16 cellular contexts compared by ENCODE assay signal in genomic region chr10:17101910-17102266, GRCh38.
"Had no signal": no experiment of that assay in that cellular context is flagged by ENCODE, and none has a peak within 500 bp of the region (broad histone marks: within the 10 kb centered on the region; RNA-seq: fewer than 3 reads in every experiment).

No MANE protein-coding gene starts in this region.

- H3K4me1 ChIP-seq: transverse colon had no signal

- H3K9me3 Mint-ChIP-seq: activated CD4-positive, alpha-beta memory T cell treated with anti-CD3 and anti-CD28 coated beads for 36 hours; activated naive CD4-positive, alpha-beta T cell treated with anti-CD3 and anti-CD28 coated beads, Interleukin-2, amount 50 U/mL, for 72 hours; stimulated activated effector memory CD8-positive, alpha-beta T cell treated with anti-CD3 and anti-CD28 coated beads, Interleukin-12 subunit alpha, Interleukin-12 subunit beta, amount 100 ng/mL, for 72 hours; T-cell had no signal

- H3K27me3 Mint-ChIP-seq: activated CD4-positive, alpha-beta memory T cell treated with anti-CD3 and anti-CD28 coated beads for 36 hours; T-cell had no signal

- H3K4me3 ChIP-seq: skin epidermis, transverse colon had no signal

- DNase-seq: activated CD4-positive, alpha-beta memory T cell treated with anti-CD3 and anti-CD28 coated beads for 36 hours; activated CD4-positive, alpha-beta T cell treated with anti-CD3 and anti-CD28 coated beads for 1 hour; activated effector memory CD4-positive, alpha-beta T cell treated with anti-CD3 and anti-CD28 coated beads, Interleukin-2, amount 50 U/mL, for 16 hours; activated T-cell treated with anti-CD3 and anti-CD28 coated beads, Interleukin-2, amount 50 U/mL, for 4 hours; amygdala; foreskin melanocyte; hippocampal formation; mesenchymal stem cell; nephron progenitor cell; retina; T-cell; T1000; transverse colon had no signal

- H3K36me3 Mint-ChIP-seq: activated naive CD4-positive, alpha-beta T cell treated with anti-CD3 and anti-CD28 coated beads, Interleukin-2, amount 50 U/mL, for 72 hours; stimulated activated effector memory CD8-positive, alpha-beta T cell treated with anti-CD3 and anti-CD28 coated beads, Interleukin-12 subunit alpha, Interleukin-12 subunit beta, amount 100 ng/mL, for 72 hours had no signal

- H3K4me1 Mint-ChIP-seq: nephron progenitor cell; stimulated activated effector memory CD8-positive, alpha-beta T cell treated with anti-CD3 and anti-CD28 coated beads, Interleukin-12 subunit alpha, Interleukin-12 subunit beta, amount 100 ng/mL, for 72 hours; T-cell had no signal

- H3K36me3 ChIP-seq: transverse colon had no signal

- H3K27me3 ChIP-seq: transverse colon had no signal

- H3K27ac Mint-ChIP-seq: activated CD4-positive, alpha-beta memory T cell treated with anti-CD3 and anti-CD28 coated beads for 36 hours; activated naive CD4-positive, alpha-beta T cell treated with anti-CD3 and anti-CD28 coated beads, Interleukin-2, amount 50 U/mL, for 72 hours; nephron progenitor cell; stimulated activated effector memory CD8-positive, alpha-beta T cell treated with anti-CD3 and anti-CD28 coated beads, Interleukin-12 subunit alpha, Interleukin-12 subunit beta, amount 100 ng/mL, for 72 hours had no signal

- H3K9me3 ChIP-seq: transverse colon had no signal

- ATAC-seq: activated naive CD4-positive, alpha-beta T cell treated with anti-CD3 and anti-CD28 coated beads, Interleukin-2, amount 50 U/mL, for 72 hours; activated T-cell treated with anti-CD3 and anti-CD28 coated beads, Interleukin-2, amount 50 U/mL, for 4 hours; stimulated activated effector memory CD8-positive, alpha-beta T cell treated with anti-CD3 and anti-CD28 coated beads, Interleukin-12 subunit alpha, Interleukin-12 subunit beta, amount 100 ng/mL, for 72 hours; T-cell had no signal

- H3K27ac ChIP-seq: transverse colon had no signal

- H3K4me3 Mint-ChIP-seq: activated CD4-positive, alpha-beta memory T cell treated with anti-CD3 and anti-CD28 coated beads for 36 hours; activated T-cell treated with anti-CD3 and anti-CD28 coated beads, Interleukin-2, amount 50 U/mL, for 4 hours; nephron progenitor cell; stimulated activated effector memory CD8-positive, alpha-beta T cell treated with anti-CD3 and anti-CD28 coated beads, Interleukin-12 subunit alpha, Interleukin-12 subunit beta, amount 100 ng/mL, for 72 hours; T-cell had no signal
